16 cellular contexts compared by ENCODE assay signal in the genomic region with DNA sequence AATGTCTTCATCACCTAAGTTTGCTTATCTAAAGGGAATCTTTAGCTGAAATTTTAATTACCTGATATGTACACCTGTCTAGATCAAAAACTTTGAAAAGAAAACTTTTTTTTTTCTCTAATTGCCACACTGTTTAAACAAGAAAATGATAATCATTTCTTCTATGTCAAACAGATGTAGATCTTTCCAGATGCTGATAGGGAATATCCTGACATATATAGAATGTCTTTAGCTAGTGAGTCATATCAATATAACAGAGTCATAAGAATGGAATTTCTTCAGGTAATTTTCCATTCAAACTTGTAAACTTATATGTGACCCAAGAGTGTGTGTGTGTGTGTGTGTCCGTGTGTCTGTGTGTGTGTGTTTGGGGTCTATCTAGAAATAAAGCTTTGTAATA.
A peak's percentile ranks its signal among the peaks of the same experiment; 100 is the strongest.
DNase-seq lines count a peak whose midpoint lies in the region; ATAC-seq, FAIRE-seq and TF ChIP-seq lines count a peak whose summit lies in the region.
"Had no signal": no experiment of that assay in that cellular context is flagged by ENCODE, and none has a peak within 500 bp of the region (broad histone marks: within the 10 kb centered on the region; RNA-seq: fewer than 3 reads in every experiment).

No MANE protein-coding gene starts in this region.

- H3K79me2 ChIP-seq in PC-3 (ENCODE audit: low read length): no peaks in the 10 kb centered on the region

- POLR2A ChIA-PET in MCF 10A (lab: Yijun Ruan, JAX) (no interaction called here), PC-3 (lab: Charles Lee; ENCODE audit: unreplicated experiment) (no interaction called here)

- H3K4me1 Mint-ChIP-seq in MCF 10A (ENCODE audit: insufficient read depth, unreplicated experiment): peaks cover 6% of the 10 kb centered on the region
- H3K4me1 Mint-ChIP-seq: GM23338 had no signal

- H3K4me3 Mint-ChIP-seq in MCF 10A (ENCODE audit: unreplicated experiment): no peak overlapping the region
- H3K4me3 Mint-ChIP-seq: GM23338 had no signal

- no TSS peak for BruUV-seq in MCF 10A (replicated peaks; lab: Mats Ljungman, UMichigan)
- BruUV-seq in PC-3 (replicated peaks; lab: Mats Ljungman, UMichigan): no TSS peak

- H3K36me3 Mint-ChIP-seq in MCF 10A (ENCODE audit: insufficient read depth, unreplicated experiment): no peaks in the 10 kb centered on the region

- no peaks in the 10 kb centered on the region for H3K9me3 Mint-ChIP-seq in MCF 10A (ENCODE audit: unreplicated experiment)

- CTCF ChIA-PET in MCF 10A (lab: Yijun Ruan, JAX) (interaction anchor here (0.7 to 1.0 kb wide), 2 partner anchors 777 to 852 kb away, joined by 3 to 4 read pairs; no protein-coding TSS in a partner anchor), PC-3 (lab: Charles Lee) (no interaction called here)

- no peaks in the 10 kb centered on the region for H3K27me3 Mint-ChIP-seq in MCF 10A (ENCODE audit: insufficient read depth, unreplicated experiment)

- TF ChIP-seq CTCF in MCF 10A (IDR thresholded peaks at IDR 0.05; ENCODE audit: unreplicated experiment) (no peak), breast epithelium (IDR thresholded peaks at IDR 0.05) (no peak), PC-3 (conservative IDR thresholded peaks at IDR 0.05; ENCODE audit: low read depth, low read length) (no peak), epithelial cell of esophagus (IDR thresholded peaks at IDR 0.05; ENCODE audit: insufficient read depth, low read depth, low read length, missing control alignments) (no peak)

- H3K4me2 ChIP-seq in PC-3 (ENCODE audit: low read length): peak overlapping the region; percentile 64
- H3K4me2 ChIP-seq: BLaER1, GM23338 had no signal

- intact Hi-C loops in MCF 10A (cut with micrococcal nuclease): no loop called here
- intact Hi-C loops in breast epithelium (cut with DNase I; ENCODE audit: low total_unique reads): no loop called here
- intact Hi-C loops in PC-3 (cut with micrococcal nuclease): no loop called here

- H3K9me3 ChIP-seq in breast epithelium (no peaks in the 10 kb centered on the region), PC-3 (ENCODE audit: low read length) (no peaks in the 10 kb centered on the region)

- FAIRE-seq in urothelium cell line (lab: Jason Lieb, UNC): no peak
- FAIRE-seq: G401.6, GM12891 had no signal

- peak; percentile 8 for DNase-seq in MCF 10A (ENCODE audit: unreplicated experiment)
- DNase-seq in breast epithelium (ENCODE audit: low spot score in 2 of 2): no peak
- peak; percentile 68 for DNase-seq in PC-3
- peak; percentile 38 for DNase-seq in epithelial cell of esophagus (ENCODE audit: low read depth)
- peak; percentile 9 for DNase-seq in urothelium cell line (ENCODE audit: low spot score)
- DNase-seq in UCSD-AML1 (lab: John Stamatoyannopoulos, UW; ENCODE audit: unreplicated experiment): no peak
- DNase-seq: AML-193, DMS79, H7, IMR-90 had no signal

- no peaks in the 10 kb centered on the region for H3K9me2 ChIP-seq in PC-3 (replicated peaks; ENCODE audit: low read length)

- no peak overlapping the region for H2AFZ ChIP-seq in PC-3 (ENCODE audit: low read length)
- H2AFZ ChIP-seq: GM23338 had no signal

- H3K27me3 ChIP-seq in breast epithelium: no peaks in the 10 kb centered on the region
- no peaks in the 10 kb centered on the region for H3K27me3 ChIP-seq in PC-3 (ENCODE audit: low read length)
- H3K27me3 ChIP-seq: BLaER1 had no signal

- no peak overlapping the region for H3K9ac ChIP-seq in PC-3 (ENCODE audit: low read length)
- H3K9ac ChIP-seq: BLaER1 had no signal

- H3K36me3 ChIP-seq in breast epithelium: no peaks in the 10 kb centered on the region
- H3K36me3 ChIP-seq in PC-3 (ENCODE audit: low read depth, low read length): no peaks in the 10 kb centered on the region
- H3K36me3 ChIP-seq: BLaER1 had no signal

- ATAC-seq in PC-3 (peak; percentile 51), HG03280 (IDR thresholded peaks at IDR 0.05; ENCODE audit: unreplicated experiment) (no peak), HG02642 (IDR thresholded peaks at IDR 0.05; ENCODE audit: poor library complexity, unreplicated experiment) (no peak)
- ATAC-seq: GM23338 had no signal

- TF ChIP-seq POLR2A in breast epithelium (IDR thresholded peaks at IDR 0.05): no peak

- H3K4me3 ChIP-seq in breast epithelium (no peak overlapping the region), PC-3 (ENCODE audit: low read length) (no peak overlapping the region), epithelial cell of esophagus (ENCODE audit: low read length) (no peak overlapping the region)
- H3K4me3 ChIP-seq: BLaER1, GM23338 had no signal

- H3K27ac ChIP-seq in breast epithelium (no peak overlapping the region), PC-3 (ENCODE audit: low read length) (peak overlapping the region; percentile 32; the same call in 1 of the 2 replicates)
- H3K27ac ChIP-seq: BLaER1 had no signal

- no peaks in the 10 kb centered on the region for H3K4me1 ChIP-seq in breast epithelium
- peaks cover 30% of the 10 kb centered on the region for H3K4me1 ChIP-seq in PC-3 (ENCODE audit: insufficient read depth, low read length)
- H3K4me1 ChIP-seq: BLaER1 had no signal

- no peaks in the 10 kb centered on the region for H4K20me1 ChIP-seq in PC-3 (ENCODE audit: low read length)
- H4K20me1 ChIP-seq: BLaER1 had no signal

- H3F3A ChIP-seq in PC-3 (ENCODE audit: low read length, unreplicated experiment): no peaks in the 10 kb centered on the region

- no peak overlapping the region for H3K27ac Mint-ChIP-seq in MCF 10A (ENCODE audit: low read depth, unreplicated experiment)
- H3K27ac Mint-ChIP-seq: GM23338 had no signal

Comparison
In these comparisons a context has a peak if more than half of its experiments do, and no peak if none do; other contexts are left out.
1. DNase-seq: peak in MCF 10A (single experiment), PC-3 (single experiment), epithelial cell of esophagus (single experiment) and urothelium cell line (single experiment); none in breast epithelium (0 of 2) and UCSD-AML1 (single experiment).